ENCODE assay signal across 9 cellular contexts in genomic region chr5:174735498-174736350, GRCh38. TPM values are rescaled to one million over a fixed set of nuclear protein-coding genes. Genes with fewer than 3 reads are reported as not detected.
DNase-seq lines count a peak whose midpoint lies in the region; ATAC-seq and TF ChIP-seq lines count a peak whose summit lies in the region.
"Had no signal": no experiment of that assay in that cellular context is flagged by ENCODE, and none has a peak within 500 bp of the region (broad histone marks: within the 10 kb centered on the region; RNA-seq: fewer than 3 reads in every experiment).

No MANE protein-coding gene starts in this region.

- in situ Hi-C loops in G401 (cut with HindIII; ENCODE audit: low sequenced_read_pairs): no loop called here

- no peak overlapping the region for H3K9ac ChIP-seq in endodermal cell (ENCODE audit: extremely low read depth, low read length, poor library complexity, severe bottlenecking)

- peaks cover 75% of the 10 kb centered on the region for H3K27me3 ChIP-seq in endodermal cell (ENCODE audit: control insufficient read depth, insufficient read depth, low read length, poor library complexity, severe bottlenecking)

- H3K4me1 Mint-ChIP-seq in endodermal cell: peaks cover 48% of the 10 kb centered on the region
- no peaks in the 10 kb centered on the region for H3K4me1 Mint-ChIP-seq in activated T-helper 17 cell treated with anti-CD3 and anti-CD28 coated beads, Interleukin-2, amount 50 U/mL, for 72 hours

- peaks cover 71% of the 10 kb centered on the region for H3K27me3 Mint-ChIP-seq in endodermal cell (ENCODE audit: insufficient read depth)
- peaks cover 63% of the 10 kb centered on the region for H3K27me3 Mint-ChIP-seq in activated T-helper 17 cell treated with anti-CD3 and anti-CD28 coated beads, Interleukin-2, amount 50 U/mL, for 72 hours

- H3K9me3 ChIP-seq in endodermal cell (ENCODE audit: control insufficient read depth, low read length): no peaks in the 10 kb centered on the region

- peak overlapping the region; percentile 57 for H3K27ac Mint-ChIP-seq in endodermal cell
- H3K27ac Mint-ChIP-seq in activated T-helper 17 cell treated with anti-CD3 and anti-CD28 coated beads, Interleukin-2, amount 50 U/mL, for 72 hours: no peak overlapping the region

- DNase-seq in G401 (ENCODE audit: low spot score): peak; percentile 19
- DNase-seq in NCI-H526 treated with DMSO at 0.1 percent for 48 hours (lab: John Stamatoyannopoulos, UW): peak; percentile 34
- peak; percentile 93 for DNase-seq in endodermal cell
- no peak for DNase-seq in omental fat pad (ENCODE audit: low spot score)
- DNase-seq in T1000 (lab: John Stamatoyannopoulos, UW): no peak
- no peak for DNase-seq in DMS79 treated with DMSO at 0.1 percent for 48 hours (lab: John Stamatoyannopoulos, UW)
- DNase-seq in GF-D8 (lab: John Stamatoyannopoulos, UW): no peak
- DNase-seq: activated CD8-positive, alpha-beta memory T cell treated with anti-CD3 and anti-CD28 coated beads, Interleukin-2, amount 50 U/mL, for 4 hours had no signal

- peak; percentile 38 for ATAC-seq in omental fat pad (ENCODE audit: low FRiP score)
- no peak for ATAC-seq in activated T-helper 17 cell treated with anti-CD3 and anti-CD28 coated beads, Interleukin-2, amount 50 U/mL, for 72 hours (replicated peaks)

- H3K9me3 Mint-ChIP-seq in endodermal cell: no peaks in the 10 kb centered on the region
- no peaks in the 10 kb centered on the region for H3K9me3 Mint-ChIP-seq in activated T-helper 17 cell treated with anti-CD3 and anti-CD28 coated beads, Interleukin-2, amount 50 U/mL, for 72 hours

- peak overlapping the region; percentile 61 for H3K4me3 Mint-ChIP-seq in endodermal cell
- H3K4me3 Mint-ChIP-seq in activated T-helper 17 cell treated with anti-CD3 and anti-CD28 coated beads, Interleukin-2, amount 50 U/mL, for 72 hours: no peak overlapping the region

- H3K4me1 ChIP-seq in endodermal cell (ENCODE audit: control insufficient read depth, insufficient read depth, low read length): peaks cover 22% of the 10 kb centered on the region

- TF ChIP-seq CTCF in endodermal cell (conservative IDR thresholded peaks at IDR 0.05) (peak; percentile 93), omental fat pad (IDR thresholded peaks at IDR 0.05) (no peak)

- peak overlapping the region; percentile 85 for H3K4me3 ChIP-seq in endodermal cell (ENCODE audit: low read length)

- 0 to 1% methylated on average over 26 to 55 of the region's 55 CpGs for WGBS in endodermal cell (ENCODE audit: insufficient coverage in 1 of 2, insufficient read length in 1 of 2), 2 experiments

- no peaks in the 10 kb centered on the region for H3K36me3 Mint-ChIP-seq in endodermal cell (ENCODE audit: low read depth)
- H3K36me3 Mint-ChIP-seq in activated T-helper 17 cell treated with anti-CD3 and anti-CD28 coated beads, Interleukin-2, amount 50 U/mL, for 72 hours (ENCODE audit: low read depth): no peaks in the 10 kb centered on the region

- no peaks in the 10 kb centered on the region for H3K36me3 ChIP-seq in endodermal cell (ENCODE audit: control insufficient read depth, insufficient read depth, low read length)

- peak overlapping the region; percentile 91 for H3K27ac ChIP-seq in endodermal cell (ENCODE audit: low read depth, low read length)

RNA-seq across cellular contexts. Expression of gene MSX2, which starts 11.3 kb away (rescaled TPM):
- total RNA-seq in G401 (2014; rRNA removed; shearing (Covaris generic)): 37.3 and 40.2 TPM in 2 replicates
- total RNA-seq in endodermal cell (10 to 100 TPM in 1 of 2 donors, 1 to 10 TPM in 1; 4.2 to 20.0 TPM), omental fat pad (1 to 10 TPM in 2 of 4 donors, under 1 TPM in 1, not detected in 1; 0.75 to 1.4 (median 1.2) TPM)
- 53.7 TPM for polyA plus RNA-seq in endodermal cell (2013, experiment 1 of 2)
- polyA plus RNA-seq in endodermal cell (2013, experiment 2 of 2): 58.1 TPM
- not detected for total RNA-seq in activated T-helper 17 cell treated with anti-CD3 and anti-CD28 coated beads, Interleukin-2, amount 50 U/mL, for 72 hours

Comparison
In these comparisons a context has a peak if more than half of its experiments do, and no peak if none do; other contexts are left out.
1. DNase-seq: peak in G401 (single experiment), NCI-H526 treated with DMSO at 0.1 percent for 48 hours (single experiment) and endodermal cell (single experiment); none in omental fat pad (single experiment), T1000 (single experiment), DMS79 treated with DMSO at 0.1 percent for 48 hours (single experiment) and GF-D8 (single experiment).